In the genomic region with DNA sequence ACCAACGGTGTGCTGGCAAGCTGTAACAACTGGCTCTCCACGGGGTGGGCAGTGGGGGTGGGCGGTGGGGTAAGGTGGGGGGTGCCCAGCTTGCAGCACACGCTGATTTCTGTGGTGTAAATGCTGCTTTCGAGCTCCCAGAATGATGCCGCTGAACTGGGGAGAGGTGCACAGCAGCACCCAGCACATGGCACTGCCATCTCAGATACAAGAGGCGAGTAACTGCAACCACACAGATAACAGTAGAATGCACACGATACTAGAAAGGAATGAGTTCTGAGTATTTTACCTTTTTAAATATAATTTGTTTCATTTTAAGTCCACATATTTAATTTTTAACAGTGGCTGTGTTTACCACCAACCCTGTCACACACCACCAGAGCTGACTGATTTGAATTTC, we compare ENCODE assay signal across 15 cellular contexts.
DNase-seq lines count a peak whose midpoint lies in the region; ATAC-seq and TF ChIP-seq lines count a peak whose summit lies in the region.
"Had no signal": no experiment of that assay in that cellular context is flagged by ENCODE, and none has a peak within 500 bp of the region (broad histone marks: within the 10 kb centered on the region; RNA-seq: fewer than 3 reads in every experiment).

No MANE protein-coding gene starts in this region.

- POLR2A ChIA-PET in CD4-positive, alpha-beta T cell (lab: Charles Lee): interaction anchor here (1.0 to 1.6 kb wide), 6 partner anchors 9 to 139 kb away, joined by 3 to 9 read pairs (median 3); no protein-coding TSS in a partner anchor
- POLR2A ChIA-PET in activated CD4-positive, alpha-beta memory T cell treated with anti-CD3 and anti-CD28 coated beads for 36 hours (lab: Charles Lee): interaction anchor here (0.8 to 1.9 kb wide), 20 partner anchors 10 to 139 kb away, joined by 3 to 17 read pairs (median 3); no protein-coding TSS in a partner anchor

- peaks cover 0 to 46% (median 0%) of the 10 kb centered on the region in 11 experiments; a peak in 6 of 22 replicates for H4K20me1 ChIP-seq in BLaER1 treated with 17β-estradiol and CSF1 and Interleukin-3, amounts not matched to agents 10 nM and 100 nM

- H3K4me1 ChIP-seq in BLaER1 treated with 17β-estradiol and CSF1 and Interleukin-3, amounts not matched to agents 10 nM and 100 nM: peaks cover 54 to 100% (median 92%) of the 10 kb centered on the region in 10 experiments
- H3K4me1 ChIP-seq in tibial nerve: peaks cover 0 to 23% (median 3%) of the 10 kb centered on the region in 4 donors

- TF ChIP-seq CTCF in CD4-positive, alpha-beta T cell (IDR thresholded peaks at IDR 0.05): no peak
- TF ChIP-seq CTCF in tibial nerve (IDR thresholded peaks at IDR 0.05) (no peak), WERI-Rb-1 (IDR thresholded peaks at IDR 0.05; ENCODE audit: low read depth, low read length) (no peak)

- peak overlapping the region in 3 of 11 experiments; percentile 4 to 28 (median 20); a peak in 2 of 22 replicates for H3K9ac ChIP-seq in BLaER1 treated with 17β-estradiol and CSF1 and Interleukin-3, amounts not matched to agents 10 nM and 100 nM

- peaks cover 0 to 8% (median 7%) of the 10 kb centered on the region in 11 experiments; a peak in 15 of 22 replicates for H3K9me3 ChIP-seq in BLaER1 treated with 17β-estradiol and CSF1 and Interleukin-3, amounts not matched to agents 10 nM and 100 nM (replicated peaks in 1 of 11)
- H3K9me3 ChIP-seq in CD4-positive, alpha-beta T cell (ENCODE audit: control insufficient read depth, low read length): no peaks in the 10 kb centered on the region
- H3K9me3 ChIP-seq in tibial nerve (peaks cover 0 to 14% (median 0%) of the 10 kb centered on the region in 4 donors), WERI-Rb-1 (ENCODE audit: severe bottlenecking) (no peaks in the 10 kb centered on the region)
- H3K9me3 ChIP-seq: ovary had no signal

- intact Hi-C loops in CD4-positive, alpha-beta T cell (cut with DNase I, micrococcal nuclease): no loop called here
- intact Hi-C loops in activated CD4-positive, alpha-beta memory T cell treated with anti-CD3 and anti-CD28 coated beads for 36 hours (cut with micrococcal nuclease): loop anchor here (1.0 to 5.0 kb wide), 8 partner anchors 10 to 139 kb away; no protein-coding TSS in a partner anchor

- H3K36me3 ChIP-seq in BLaER1 treated with 17β-estradiol and CSF1 and Interleukin-3, amounts not matched to agents 10 nM and 100 nM: peaks cover 0 to 38% (median 13%) of the 10 kb centered on the region in 11 experiments; a peak in 9 of 22 replicates
- peaks cover 0 to 21% (median 3%) of the 10 kb centered on the region in 3 donors for H3K36me3 ChIP-seq in tibial nerve
- no peaks in the 10 kb centered on the region; the same call in 1 of the 2 replicates for H3K36me3 ChIP-seq in WERI-Rb-1
- H3K36me3 ChIP-seq: BE2C, ovary had no signal

- no peak for DNase-seq in CD4-positive, alpha-beta T cell
- DNase-seq in activated CD4-positive, alpha-beta memory T cell treated with anti-CD3 and anti-CD28 coated beads for 36 hours: peak; percentile 44
- DNase-seq in immature natural killer cell: no peak
- DNase-seq in NCI-H774 (lab: John Stamatoyannopoulos, UW): no peak
- no peak for DNase-seq in tibial nerve (ENCODE audit: low spot score in 2 of 2)
- DNase-seq in WERI-Rb-1: no peak
- DNase-seq: activated gamma-delta T cell treated with Interleukin-2 at 50 U/mL for 16 hours, BE2C, left ventricle myocardium superior, NCI-H524 treated with DMSO at 0.1 percent for 48 hours, ovary, T1000 had no signal

- no peak for TF ChIP-seq POLR2A in tibial nerve (IDR thresholded peaks at IDR 0.05)

- H3K36me3 Mint-ChIP-seq in CD4-positive, alpha-beta T cell (ENCODE audit: low read depth): peaks cover 97% of the 10 kb centered on the region
- peaks cover 63% of the 10 kb centered on the region for H3K36me3 Mint-ChIP-seq in activated CD4-positive, alpha-beta memory T cell treated with anti-CD3 and anti-CD28 coated beads for 36 hours
- peaks cover 9 to 16% (median 14%) of the 10 kb centered on the region in 3 donors for H3K36me3 Mint-ChIP-seq in immature natural killer cell

- peak overlapping the region; percentile 87 for H3K27ac Mint-ChIP-seq in CD4-positive, alpha-beta T cell
- H3K27ac Mint-ChIP-seq in activated CD4-positive, alpha-beta memory T cell treated with anti-CD3 and anti-CD28 coated beads for 36 hours: peak overlapping the region; percentile 91
- H3K27ac Mint-ChIP-seq in immature natural killer cell: peak overlapping the region; percentile 70 to 93 (median 86)

- H3K9me3 Mint-ChIP-seq in CD4-positive, alpha-beta T cell: no peaks in the 10 kb centered on the region
- H3K9me3 Mint-ChIP-seq in activated CD4-positive, alpha-beta memory T cell treated with anti-CD3 and anti-CD28 coated beads for 36 hours: peaks cover 15% of the 10 kb centered on the region
- H3K9me3 Mint-ChIP-seq in immature natural killer cell: no peaks in the 10 kb centered on the region

- peak overlapping the region; percentile 25 to 99 (median 98); a peak in 20 of 22 replicates for H3K4me2 ChIP-seq in BLaER1 treated with 17β-estradiol and CSF1 and Interleukin-3, amounts not matched to agents 10 nM and 100 nM

- no peak for TF ChIP-seq EP300 in tibial nerve (IDR thresholded peaks at IDR 0.05)

- H3K27me3 Mint-ChIP-seq in CD4-positive, alpha-beta T cell: no peaks in the 10 kb centered on the region
- no peaks in the 10 kb centered on the region for H3K27me3 Mint-ChIP-seq in activated CD4-positive, alpha-beta memory T cell treated with anti-CD3 and anti-CD28 coated beads for 36 hours
- H3K27me3 Mint-ChIP-seq in immature natural killer cell (ENCODE audit: low read depth in 3 of 3): peaks cover 7 to 18% (median 9%) of the 10 kb centered on the region in 3 donors

- 82 to 86% methylated on average over 8 of the region's 8 CpGs for WGBS in tibial nerve, 2 donors

- peak overlapping the region in 8 of 11 experiments; percentile 3 to 94 (median 87); a peak in 10 of 22 replicates for H3K27ac ChIP-seq in BLaER1 treated with 17β-estradiol and CSF1 and Interleukin-3, amounts not matched to agents 10 nM and 100 nM
- no peak overlapping the region for H3K27ac ChIP-seq in CD4-positive, alpha-beta T cell (ENCODE audit: low read depth, low read length)
- H3K27ac ChIP-seq in tibial nerve (no peak overlapping the region), WERI-Rb-1 (no peak overlapping the region)
- H3K27ac ChIP-seq: esophagus muscularis mucosa, ovary had no signal

- H3K27me3 ChIP-seq in BLaER1 treated with 17β-estradiol and CSF1 and Interleukin-3, amounts not matched to agents 10 nM and 100 nM: no peaks in the 10 kb centered on the region
- no peaks in the 10 kb centered on the region for H3K27me3 ChIP-seq in CD4-positive, alpha-beta T cell (ENCODE audit: control insufficient read depth, insufficient read depth, low read length)
- H3K27me3 ChIP-seq in tibial nerve: no peaks in the 10 kb centered on the region
- H3K27me3 ChIP-seq in WERI-Rb-1 (ENCODE audit: insufficient read depth, low read depth, severe bottlenecking): no peaks in the 10 kb centered on the region
- H3K27me3 ChIP-seq: BE2C, esophagus muscularis mucosa, ovary had no signal

- ATAC-seq in CD4-positive, alpha-beta T cell (ENCODE audit: poor library complexity): no peak
- ATAC-seq: K562, left ventricle myocardium superior had no signal

- CTCF ChIA-PET in CD4-positive, alpha-beta T cell (lab: Charles Lee): interaction anchor here (0.7 to 1.9 kb wide), 17 partner anchors 9 to 146 kb away, joined by 3 to 20 read pairs (median 5); no protein-coding TSS in a partner anchor
- CTCF ChIA-PET in activated CD4-positive, alpha-beta memory T cell treated with anti-CD3 and anti-CD28 coated beads for 36 hours (lab: Charles Lee): interaction anchor here (0.6 to 3.4 kb wide), 34 partner anchors 8 to 193 kb away, joined by 3 to 87 read pairs (median 5); a partner anchor contains a TSS

- H3K4me3 Mint-ChIP-seq in CD4-positive, alpha-beta T cell: peak overlapping the region; percentile 49
- H3K4me3 Mint-ChIP-seq in activated CD4-positive, alpha-beta memory T cell treated with anti-CD3 and anti-CD28 coated beads for 36 hours: peak overlapping the region; percentile 70
- peak overlapping the region in 4 of 5 donors; percentile 20 to 93 (median 70) for H3K4me3 Mint-ChIP-seq in immature natural killer cell

- no peak overlapping the region for H3K4me3 ChIP-seq in BLaER1 treated with 17β-estradiol and CSF1 and Interleukin-3, amounts not matched to agents 10 nM and 100 nM
- H3K4me3 ChIP-seq in tibial nerve (no peak overlapping the region), WERI-Rb-1 (ENCODE audit: low read depth, low read length) (no peak overlapping the region)
- H3K4me3 ChIP-seq: esophagus muscularis mucosa, K562, ovary had no signal

- H3K4me1 Mint-ChIP-seq in CD4-positive, alpha-beta T cell (ENCODE audit: low read depth): peaks cover 95% of the 10 kb centered on the region
- H3K4me1 Mint-ChIP-seq in activated CD4-positive, alpha-beta memory T cell treated with anti-CD3 and anti-CD28 coated beads for 36 hours (ENCODE audit: low read depth): peaks cover 88% of the 10 kb centered on the region
- peaks cover 84 to 90% of the 10 kb centered on the region in 2 donors for H3K4me1 Mint-ChIP-seq in immature natural killer cell

Comparison
In these comparisons a context has a peak if more than half of its experiments do, and no peak if none do; other contexts are left out.
1. H3K27ac ChIP-seq: peak in BLaER1 treated with 17β-estradiol and CSF1 and Interleukin-3, amounts not matched to agents 10 nM and 100 nM (8 of 11); none in CD4-positive, alpha-beta T cell (single experiment), tibial nerve (0 of 4) and WERI-Rb-1 (single experiment).
2. Peak in every context shown above with its lines, with median percentiles within 50 percentile points of each other: H3K27ac Mint-ChIP-seq and H3K4me3 Mint-ChIP-seq.